In genomic region chr18:5456577-5457466, GRCh38 we compare ENCODE assay signal across 9 cellular contexts.
A peak's percentile ranks its signal among the peaks of the same experiment; 100 is the strongest.
DNase-seq lines count a peak whose midpoint lies in the region; ATAC-seq and TF ChIP-seq lines count a peak whose summit lies in the region.
"Had no signal": no experiment of that assay in that cellular context is flagged by ENCODE, and none has a peak within 500 bp of the region (broad histone marks: within the 10 kb centered on the region; RNA-seq: fewer than 3 reads in every experiment).

No MANE protein-coding gene starts in this region.

- H3K4me3 ChIP-seq in AG04450 (ENCODE audit: low read depth, low read length) = no peak overlapping the region
- peak overlapping the region; percentile 9 to 14 for H3K4me3 ChIP-seq in cardiac fibroblast (replicated peaks in 1 of 2; ENCODE audit: low read depth in 2 of 2, low read length in 2 of 2)
- no peak overlapping the region for H3K4me3 ChIP-seq in tibial artery
- H3K4me3 ChIP-seq: gastrocnemius medialis had no signal

- intact Hi-C loops in left colon (cut with DNase I, micrococcal nuclease) (loop anchor here in 1 of 2 donors (5.0 kb wide), 1 partner anchor 90 kb away; no protein-coding TSS in a partner anchor), tibial artery (cut with DNase I; ENCODE audit: low total_unique reads) (no loop called here), posterior vena cava (cut with DNase I) (no loop called here)

- no peaks in the 10 kb centered on the region for H3K36me3 ChIP-seq in tibial artery
- H3K36me3 ChIP-seq: gastrocnemius medialis had no signal

- H3K9me3 ChIP-seq in AG04450 (ENCODE audit: control insufficient read depth, insufficient read depth, low read length) (no peaks in the 10 kb centered on the region; the same call in 1 of the 2 replicates), tibial artery (no peaks in the 10 kb centered on the region)
- H3K9me3 ChIP-seq: gastrocnemius medialis had no signal

- CTCF ChIA-PET in AG04450 (lab: Charles Lee) = interaction anchor here (0.7 to 2.7 kb wide), 7 partner anchors 10 to 127 kb away, joined by 3 to 12 read pairs (median 4); no protein-coding TSS in a partner anchor

- POLR2A ChIA-PET in AG04450 (lab: Yijun Ruan, JAX) = no interaction called here

- H3K27ac ChIP-seq in AG04450 (ENCODE audit: low read depth, low read length) (no peak overlapping the region), tibial artery (no peak overlapping the region)
- H3K27ac ChIP-seq: gastrocnemius medialis had no signal

- H3K27me3 ChIP-seq in AG04450 (ENCODE audit: control insufficient read depth, insufficient read depth, low read length) (no peaks in the 10 kb centered on the region), tibial artery (no peaks in the 10 kb centered on the region)
- H3K27me3 ChIP-seq: gastrocnemius medialis had no signal

- no peaks in the 10 kb centered on the region for H3K4me1 ChIP-seq in tibial artery
- H3K4me1 ChIP-seq: gastrocnemius medialis had no signal

- TF ChIP-seq CTCF in AG04450 (IDR thresholded peaks at IDR 0.05; ENCODE audit: low read depth, low read length) (peak; percentile 47), cardiac fibroblast (IDR thresholded peaks at IDR 0.05; ENCODE audit: low read depth, low read length) (peak; percentile 27), tibial artery (IDR thresholded peaks at IDR 0.05) (peak; percentile 11 to 19)

- ATAC-seq in GM19025 (IDR thresholded peaks at IDR 0.05; ENCODE audit: low read depth, unreplicated experiment) (peak; percentile 75), left colon (peak; percentile 46)

- no peak for DNase-seq in AG04450 (ENCODE audit: low read depth, low spot score)
- DNase-seq in M059J (ENCODE audit: low read depth) = peak; percentile 12
- peak; percentile 69 to 70 for DNase-seq in cardiac fibroblast (ENCODE audit: low read depth in 2 of 2)
- no peak for DNase-seq in left colon
- no peak for DNase-seq in tibial artery
- DNase-seq in hepatic stellate cell (ENCODE audit: low spot score) = no peak
- DNase-seq in posterior vena cava (ENCODE audit: low spot score) = no peak
- DNase-seq: gastrocnemius medialis had no signal

Comparison
In these comparisons a context has a peak if more than half of its experiments do, and no peak if none do; other contexts are left out.
1. DNase-seq: peak in M059J (single experiment) and cardiac fibroblast (2 of 2); none in AG04450 (single experiment), left colon (0 of 2), tibial artery (0 of 2), hepatic stellate cell (single experiment) and posterior vena cava (single experiment).
2. H3K4me3 ChIP-seq: peak in cardiac fibroblast (2 of 2); none in AG04450 (single experiment) and tibial artery (0 of 2).
3. Peak in every context shown above with its lines, with median percentiles within 50 percentile points of each other: CTCF ChIP-seq.